1 cellular context compared by ENCODE assay signal in the genomic region with DNA sequence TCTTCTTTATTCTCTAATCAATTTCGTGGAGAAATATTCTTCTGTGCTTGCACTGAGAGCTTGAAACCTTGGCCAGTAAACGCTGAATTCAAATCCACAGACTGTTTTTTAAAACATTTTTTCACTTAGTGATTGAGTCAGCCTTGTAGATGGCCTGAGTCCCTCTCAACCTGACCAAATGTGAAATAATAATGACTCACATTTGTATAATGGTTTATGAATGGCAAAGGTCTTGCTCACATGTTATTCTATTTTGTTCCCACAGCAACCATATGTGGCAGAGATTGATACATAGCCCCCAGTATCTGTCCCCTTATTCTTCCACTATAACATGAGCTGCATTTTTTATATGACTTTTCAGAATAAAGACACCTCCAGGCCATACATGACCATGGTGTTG.
A peak's percentile ranks its signal among the peaks of the same experiment; 100 is the strongest.
TF ChIP-seq lines count a peak whose summit lies in the region.

No MANE protein-coding gene starts in this region.

TF ChIP-seq in SK-N-SH, 30 proteins besides CTCF, POLR2A, EP300 and RAD21 (continued from another document):
- TF ChIP-seq REST (IDR thresholded peaks at IDR 0.05; ENCODE audit: low read depth, low read length) (no peak), FOSL2 (IDR thresholded peaks at IDR 0.05; ENCODE audit: borderline replicate concordance, low read depth) (peak; percentile 89), PBX3 (IDR thresholded peaks at IDR 0.05) (peak; percentile 80), EZH2phosphoT487 (IDR thresholded peaks at IDR 0.05; ENCODE audit: borderline replicate concordance, low read depth) (no peak), JUND (IDR thresholded peaks at IDR 0.05) (peak; percentile 72), FOXJ3 (CRISPR knock-in tag; IDR thresholded peaks at IDR 0.05) (no peak), SIN3A (IDR thresholded peaks at IDR 0.05; ENCODE audit: borderline replicate concordance, low read depth, low read length) (no peak), TAF1 (IDR thresholded peaks at IDR 0.05; ENCODE audit: borderline replicate concordance, low read depth, low read length) (no peak), ELF1 (IDR thresholded peaks at IDR 0.05) (no peak), GABPA (IDR thresholded peaks at IDR 0.05; ENCODE audit: low read depth) (no peak), NFIC (IDR thresholded peaks at IDR 0.05; ENCODE audit: borderline replicate concordance) (peak; percentile 26; the same call in 1 of the 2 replicates)
- TF ChIP-seq, protein P1, sequence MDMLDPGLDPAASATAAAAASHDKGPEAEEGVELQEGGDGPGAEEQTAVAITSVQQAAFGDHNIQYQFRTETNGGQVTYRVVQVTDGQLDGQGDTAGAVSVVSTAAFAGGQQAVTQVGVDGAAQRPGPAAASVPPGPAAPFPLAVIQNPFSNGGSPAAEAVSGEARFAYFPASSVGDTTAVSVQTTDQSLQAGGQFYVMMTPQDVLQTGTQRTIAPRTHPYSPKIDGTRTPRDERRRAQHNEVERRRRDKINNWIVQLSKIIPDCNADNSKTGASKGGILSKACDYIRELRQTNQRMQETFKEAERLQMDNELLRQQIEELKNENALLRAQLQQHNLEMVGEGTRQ (IDR thresholded peaks at IDR 0.05; ENCODE audit: borderline replicate concordance, low read depth, low read length), result no peak
- TF ChIP-seq, protein P2, sequence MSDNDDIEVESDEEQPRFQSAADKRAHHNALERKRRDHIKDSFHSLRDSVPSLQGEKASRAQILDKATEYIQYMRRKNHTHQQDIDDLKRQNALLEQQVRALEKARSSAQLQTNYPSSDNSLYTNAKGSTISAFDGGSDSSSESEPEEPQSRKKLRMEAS (IDR thresholded peaks at IDR 0.05; ENCODE audit: low read depth), result 0 out of 2 replicates have a peak, but pooled peaks have one; percentile 19
